1 cellular context compared by ENCODE assay signal in the genomic region with DNA sequence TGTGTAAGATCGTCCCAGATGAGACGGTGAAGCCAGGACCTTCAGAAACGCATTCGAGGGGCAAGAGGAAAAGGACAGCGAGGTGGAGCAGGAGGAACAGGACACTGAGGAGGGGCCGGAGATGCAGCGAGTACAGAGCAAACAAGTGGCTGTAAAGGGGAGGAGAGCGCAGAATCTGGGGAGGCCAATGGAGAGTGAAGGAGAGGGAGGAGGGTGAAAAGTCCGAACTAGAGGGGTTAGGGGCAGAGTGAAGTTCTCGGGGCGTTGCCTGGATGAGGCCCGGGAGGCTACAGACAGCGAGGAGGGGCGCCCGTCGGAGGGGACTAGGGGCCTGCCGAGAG.
TF ChIP-seq lines count a peak whose summit lies in the region.

No MANE protein-coding gene starts in this region.

TF ChIP-seq in HEK293, 187 proteins besides CTCF, POLR2A, EP300 and RAD21 (continued from another document):
- TF ChIP-seq, protein P1, sequence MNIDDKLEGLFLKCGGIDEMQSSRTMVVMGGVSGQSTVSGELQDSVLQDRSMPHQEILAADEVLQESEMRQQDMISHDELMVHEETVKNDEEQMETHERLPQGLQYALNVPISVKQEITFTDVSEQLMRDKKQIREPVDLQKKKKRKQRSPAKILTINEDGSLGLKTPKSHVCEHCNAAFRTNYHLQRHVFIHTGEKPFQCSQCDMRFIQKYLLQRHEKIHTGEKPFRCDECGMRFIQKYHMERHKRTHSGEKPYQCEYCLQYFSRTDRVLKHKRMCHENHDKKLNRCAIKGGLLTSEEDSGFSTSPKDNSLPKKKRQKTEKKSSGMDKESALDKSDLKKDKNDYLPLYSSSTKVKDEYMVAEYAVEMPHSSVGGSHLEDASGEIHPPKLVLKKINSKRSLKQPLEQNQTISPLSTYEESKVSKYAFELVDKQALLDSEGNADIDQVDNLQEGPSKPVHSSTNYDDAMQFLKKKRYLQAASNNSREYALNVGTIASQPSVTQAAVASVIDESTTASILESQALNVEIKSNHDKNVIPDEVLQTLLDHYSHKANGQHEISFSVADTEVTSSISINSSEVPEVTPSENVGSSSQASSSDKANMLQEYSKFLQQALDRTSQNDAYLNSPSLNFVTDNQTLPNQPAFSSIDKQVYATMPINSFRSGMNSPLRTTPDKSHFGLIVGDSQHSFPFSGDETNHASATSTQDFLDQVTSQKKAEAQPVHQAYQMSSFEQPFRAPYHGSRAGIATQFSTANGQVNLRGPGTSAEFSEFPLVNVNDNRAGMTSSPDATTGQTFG (tag by site-specific recombination; IDR thresholded peaks at IDR 0.05; ENCODE audit: borderline replicate concordance), result no peak
- TF ChIP-seq ZNF121 (tag by site-specific recombination; IDR thresholded peaks at IDR 0.05) (no peak), ZNF792 (tag by site-specific recombination; IDR thresholded peaks at IDR 0.05) (peak; percentile 28; the same call in 1 of the 2 replicates), SCRT2 (tag by site-specific recombination; IDR thresholded peaks at IDR 0.05) (peak; percentile 79), ZNF600 (tag by site-specific recombination; IDR thresholded peaks at IDR 0.05) (peak; percentile 60; the same call in 1 of the 2 replicates), BCL11A (tag by site-specific recombination; IDR thresholded peaks at IDR 0.05; ENCODE audit: low read depth) (peak; percentile 19; the same call in 1 of the 2 replicates), SP2 (tag by site-specific recombination; IDR thresholded peaks at IDR 0.05) (0 out of 2 replicates have a peak, but pooled peaks have one; percentile 38)
- TF ChIP-seq, protein P2, sequence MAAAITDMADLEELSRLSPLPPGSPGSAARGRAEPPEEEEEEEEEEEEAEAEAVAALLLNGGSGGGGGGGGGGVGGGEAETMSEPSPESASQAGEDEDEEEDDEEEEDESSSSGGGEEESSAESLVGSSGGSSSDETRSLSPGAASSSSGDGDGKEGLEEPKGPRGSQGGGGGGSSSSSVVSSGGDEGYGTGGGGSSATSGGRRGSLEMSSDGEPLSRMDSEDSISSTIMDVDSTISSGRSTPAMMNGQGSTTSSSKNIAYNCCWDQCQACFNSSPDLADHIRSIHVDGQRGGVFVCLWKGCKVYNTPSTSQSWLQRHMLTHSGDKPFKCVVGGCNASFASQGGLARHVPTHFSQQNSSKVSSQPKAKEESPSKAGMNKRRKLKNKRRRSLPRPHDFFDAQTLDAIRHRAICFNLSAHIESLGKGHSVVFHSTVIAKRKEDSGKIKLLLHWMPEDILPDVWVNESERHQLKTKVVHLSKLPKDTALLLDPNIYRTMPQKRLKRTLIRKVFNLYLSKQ (tag by site-specific recombination; IDR thresholded peaks at IDR 0.05; ENCODE audit: borderline replicate concordance), result no peak
